In the genomic region with DNA sequence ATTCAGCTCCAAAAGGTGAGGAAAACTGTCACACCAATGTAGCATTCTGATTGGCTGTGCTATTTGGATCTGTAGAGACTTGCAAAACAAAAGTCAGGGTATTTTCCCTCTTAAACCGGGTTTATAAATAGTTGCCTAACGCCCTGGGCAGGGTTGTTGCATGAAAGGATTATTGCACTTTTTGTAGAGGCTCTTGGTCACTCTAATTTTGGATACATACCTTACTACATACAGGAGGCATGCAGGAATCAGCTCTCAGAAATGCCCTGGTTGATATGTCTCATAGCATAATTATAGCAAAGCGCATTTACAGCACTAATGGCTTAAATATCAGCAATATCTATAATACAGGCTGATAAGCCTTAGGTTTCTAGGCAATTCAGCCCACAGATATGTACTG, we compare ENCODE assay signal across 30 cellular contexts.
"Had no signal": no experiment of that assay in that cellular context is flagged by ENCODE, and none has a peak within 500 bp of the region (broad histone marks: within the 10 kb centered on the region; RNA-seq: fewer than 3 reads in every experiment).

No MANE protein-coding gene starts in this region.

- FAIRE-seq: pancreas, urothelium cell line had no signal

- ATAC-seq: naive thymus-derived CD8-positive, alpha-beta T cell; natural killer cell treated with Interleukin-12 subunit alpha and Interleukin-12 subunit beta and Interleukin-15 and Interleukin-18, amount 100 ng/mL, for 72 hours; pancreas; right cardiac atrium; right lobe of liver; stimulated activated memory B cell treated with anti-CD40 and anti-IgM and Interleukin-4, amounts not matched to agents 10 μg/mL and 1 μg/mL and 100 μg/mL, for 72 hours; stimulated activated naive CD8-positive, alpha-beta T cell treated with anti-CD3 and anti-CD28 coated beads, Interleukin-15, amount 100 ng/mL, for 72 hours; stimulated activated naive CD8-positive, alpha-beta T cell treated with anti-CD3 and anti-CD28 coated beads, Interleukin-15, Interleukin-2, amounts not matched to agents 100 U/mL and 50 U/mL, for 24 hours had no signal

- H3K36me3 ChIP-seq: neutrophil, pancreas, prostate gland, right lobe of liver, sigmoid colon, spleen, suprapubic skin, tibial artery, transverse colon, upper lobe of left lung, vagina had no signal

- H3K27ac ChIP-seq: neutrophil, pancreas, prostate gland, right lobe of liver, sigmoid colon, skin epidermis, spleen, suprapubic skin, testis, tibial artery, transverse colon, upper lobe of left lung, vagina had no signal

- H3K27me3 ChIP-seq: neutrophil, pancreas, right lobe of liver, sigmoid colon, spleen, suprapubic skin, testis, tibial artery, transverse colon, upper lobe of left lung, vagina had no signal

- H3K4me1 ChIP-seq: pancreas, prostate gland, right lobe of liver, sigmoid colon, spleen, suprapubic skin, testis, tibial artery, transverse colon, upper lobe of left lung, vagina had no signal

- DNase-seq: naive thymus-derived CD8-positive, alpha-beta T cell; nephron progenitor cell; nucleus accumbens; pancreas; right cardiac atrium; right lobe of liver; sigmoid colon; spleen; stimulated activated CD4-positive, alpha-beta T cell treated with anti-CD3 and anti-CD28 coated beads, Interleukin-12 subunit alpha, Interleukin-12 subunit beta, amount 100 ng/mL, for 4 hours; stimulated activated CD4-positive, alpha-beta T cell treated with anti-CD3 and anti-CD28 coated beads, Interleukin-1b, Interleukin-23, amount 100 ng/mL, for 48 hours; stimulated activated CD4-positive, alpha-beta T cell treated with anti-CD3 and anti-CD28 coated beads, Interleukin-4, amount 100 ng/mL, for 1 hour; stimulated activated CD4-positive, alpha-beta T cell treated with anti-CD3 and anti-CD28 coated beads, Interleukin-4, amount 100 ng/mL, for 4 hours; stimulated activated CD8-positive, alpha-beta memory T cell treated with anti-CD3 and anti-CD28 coated beads, Interleukin-4, amount 100 ng/mL, for 48 hours; stimulated activated naive CD4-positive, alpha-beta T cell; stimulated activated naive CD8-positive, alpha-beta T cell treated with anti-CD3 and anti-CD28 coated beads, Interleukin-15, amount 100 ng/mL, for 72 hours; stimulated activated naive CD8-positive, alpha-beta T cell treated with anti-CD3 and anti-CD28 coated beads, Interleukin-15, Interleukin-2, amounts not matched to agents 100 U/mL and 50 U/mL, for 24 hours; substantia nigra; testis; tibial artery; transverse colon; upper lobe of left lung had no signal

- H3K4me2 ChIP-seq: smooth muscle cell had no signal

- H3K9me3 ChIP-seq: neutrophil, pancreas, prostate gland, right lobe of liver, spleen, suprapubic skin, testis, tibial artery, transverse colon, upper lobe of left lung, vagina had no signal

- H3K4me3 ChIP-seq: pancreas, prostate gland, right lobe of liver, sigmoid colon, skin epidermis, smooth muscle cell, spleen, suprapubic skin, testis, tibial artery, transverse colon, upper lobe of left lung, vagina had no signal
